Comparison of ENCODE assay signal across 11 cellular contexts in the genomic region with DNA sequence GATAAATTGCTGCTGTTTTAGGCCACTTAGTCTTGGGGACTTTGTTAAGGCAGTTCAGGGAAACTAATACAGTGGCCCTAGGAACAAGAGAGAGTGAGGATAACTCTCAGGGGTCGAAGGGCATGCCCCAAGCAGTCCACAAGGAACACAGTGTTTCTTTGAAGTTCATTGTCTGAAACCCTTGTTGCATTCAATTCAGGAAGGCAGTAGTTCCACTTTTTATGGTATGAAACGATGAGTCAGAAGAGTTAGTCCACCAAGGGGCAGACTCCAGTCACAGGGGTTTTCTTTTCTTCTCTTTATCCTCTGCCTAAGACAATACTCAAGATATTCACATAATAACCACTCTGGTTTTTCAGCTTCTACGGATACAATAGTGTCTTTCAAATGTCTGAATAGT. TPM values are rescaled to one million over a fixed set of nuclear protein-coding genes. Genes with fewer than 3 reads are reported as not detected.
DNase-seq lines count a peak whose midpoint lies in the region; ATAC-seq and TF ChIP-seq lines count a peak whose summit lies in the region.
"Had no signal": no experiment of that assay in that cellular context is flagged by ENCODE, and none has a peak within 500 bp of the region (broad histone marks: within the 10 kb centered on the region; RNA-seq: fewer than 3 reads in every experiment).

No MANE protein-coding gene starts in this region.

- WGBS in H9 (ENCODE audit: extremely low coverage, insufficient read length, low lambda C conversion rate): no CpG with 5 or more reads among the region's 3 CpGs

- H2BK20ac ChIP-seq in H9 (ENCODE audit: low read depth, low read length, poor library complexity, severe bottlenecking): no peak overlapping the region

- H3K9me3 Mint-ChIP-seq in H9: no peaks in the 10 kb centered on the region
- H3K9me3 Mint-ChIP-seq: stimulated activated naive CD8-positive, alpha-beta T cell treated with anti-CD3 and anti-CD28 coated beads, Interleukin-15, Interleukin-2, amounts not matched to agents 100 ng/mL and 50 ng/mL, for 24 hours had no signal

- H3K36me3 Mint-ChIP-seq in H9 (ENCODE audit: insufficient read depth in 1 of 3, low read depth in 3 of 3): no peaks in the 10 kb centered on the region

- no peak overlapping the region for H3K4me3 Mint-ChIP-seq in H9
- H3K4me3 Mint-ChIP-seq: stimulated activated naive CD8-positive, alpha-beta T cell treated with anti-CD3 and anti-CD28 coated beads, Interleukin-15, Interleukin-2, amounts not matched to agents 100 ng/mL and 50 ng/mL, for 24 hours had no signal

- H4K91ac ChIP-seq in H9 (ENCODE audit: insufficient read length, low read depth, low read length): no peak overlapping the region

- H2BK5ac ChIP-seq in H9 (ENCODE audit: insufficient read length, low read length): no peak overlapping the region

- no peak overlapping the region for H3K9ac ChIP-seq in H9 (ENCODE audit: extremely low read depth, insufficient read length, low read length)

- DNase-seq in AML-193 (lab: John Stamatoyannopoulos, UW) (peak; percentile 2 to 6), SKM-1 (lab: John Stamatoyannopoulos, UW; ENCODE audit: unreplicated experiment) (peak; percentile 50), H9 (no peak), dedifferentiated amniotic fluid mesenchymal stem cell (ENCODE audit: extremely low spot score) (no peak), brain microvascular endothelial cell (no peak), AG20443 (ENCODE audit: low spot score) (no peak)
- DNase-seq: NCI-H1092 treated with DMSO at 0.1 percent for 48 hours, spleen had no signal

- no peak overlapping the region for H3K56ac ChIP-seq in H9 (ENCODE audit: insufficient read length, low read depth, low read length)

- H2AFZ ChIP-seq in H9 (ENCODE audit: low read length): no peak overlapping the region

- no peaks in the 10 kb centered on the region for H3K23me2 ChIP-seq in H9 (ENCODE audit: insufficient read length, low read depth, low read length, poor library complexity, severe bottlenecking)

- H3K27ac ChIP-seq in H9 (ENCODE audit: insufficient read length, low read depth, low read length): no peak overlapping the region
- no peak overlapping the region for H3K27ac ChIP-seq in brain microvascular endothelial cell
- H3K27ac ChIP-seq: spleen had no signal

- H3K18ac ChIP-seq in H9 (ENCODE audit: insufficient read length, low read depth, low read length): no peak overlapping the region

- no peaks in the 10 kb centered on the region for H3K79me2 ChIP-seq in H9 (ENCODE audit: insufficient read depth, low read length)

- no peaks in the 10 kb centered on the region for H3K79me1 ChIP-seq in H9 (ENCODE audit: insufficient read depth, low read depth, low read length, poor library complexity, severe bottlenecking)

- H3K27me3 ChIP-seq in H9 (ENCODE audit: insufficient read depth, low read length): no peaks in the 10 kb centered on the region
- H3K27me3 ChIP-seq in brain microvascular endothelial cell (replicated peaks): peaks cover 2% of the 10 kb centered on the region

- H3T11ph ChIP-seq in H9 (ENCODE audit: low read length): no peak overlapping the region

- no peak overlapping the region for H4K8ac ChIP-seq in H9 (replicated peaks; ENCODE audit: insufficient read length, low read depth, low read length)

- H4K20me1 ChIP-seq in H9 (ENCODE audit: control insufficient read depth, insufficient read depth, insufficient read length): no peaks in the 10 kb centered on the region

- TF ChIP-seq CTCF in H9 (conservative IDR thresholded peaks at IDR 0.05) (no peak), brain microvascular endothelial cell (IDR thresholded peaks at IDR 0.05; ENCODE audit: low read depth, low read length, missing control alignments) (no peak)

- no peak overlapping the region for H4K5ac ChIP-seq in H9 (ENCODE audit: insufficient read length, low read depth, low read length)

- H3K23ac ChIP-seq in H9 (ENCODE audit: insufficient read length, low read depth, low read length): no peak overlapping the region

- H3K9me3 ChIP-seq in H9 (ENCODE audit: control insufficient read depth, low read depth, low read length): no peaks in the 10 kb centered on the region

- H3K4me1 ChIP-seq in H9 (ENCODE audit: insufficient read depth, low read length): no peaks in the 10 kb centered on the region
- H3K4me1 ChIP-seq: spleen had no signal

- no peaks in the 10 kb centered on the region for H3K36me3 ChIP-seq in brain microvascular endothelial cell (replicated peaks)
- H3K36me3 ChIP-seq: spleen had no signal

- no peak overlapping the region for H3K4me2 ChIP-seq in H9 (ENCODE audit: insufficient read depth, insufficient read length, low read length)

- no peak overlapping the region for H2BK120ac ChIP-seq in H9 (ENCODE audit: low read depth, low read length, poor library complexity, severe bottlenecking)

- ATAC-seq in GM19455 (IDR thresholded peaks at IDR 0.05; ENCODE audit: unreplicated experiment) (peak; percentile 50), HG03103 (IDR thresholded peaks at IDR 0.05; ENCODE audit: low read depth, unreplicated experiment) (peak; percentile 73)

- peaks cover 1 to 6% of the 10 kb centered on the region in 2 experiments; a peak in 2 of 4 replicates for H3K4me1 Mint-ChIP-seq in H9

- in situ Hi-C loops in brain microvascular endothelial cell (cut with HindIII; ENCODE audit: low pct_ligation_motif_present, low sequenced_read_pairs): no loop called here

- no peak overlapping the region for H3K4me3 ChIP-seq in brain microvascular endothelial cell (ENCODE audit: low read depth, low read length)
- H3K4me3 ChIP-seq: spleen had no signal

- H3K4ac ChIP-seq in H9 (ENCODE audit: low read depth, low read length): no peak overlapping the region

- H3K27ac Mint-ChIP-seq in H9: no peak overlapping the region
- H3K27ac Mint-ChIP-seq: stimulated activated naive CD8-positive, alpha-beta T cell treated with anti-CD3 and anti-CD28 coated beads, Interleukin-15, Interleukin-2, amounts not matched to agents 100 ng/mL and 50 ng/mL, for 24 hours had no signal

- H2BK12ac ChIP-seq in H9 (ENCODE audit: insufficient read length, low read depth, low read length): no peak overlapping the region

- H3K27me3 Mint-ChIP-seq in H9 (ENCODE audit: low read depth): peaks cover 9% of the 10 kb centered on the region

- no peak overlapping the region for H3K14ac ChIP-seq in H9 (ENCODE audit: insufficient read depth, low read length)

- no peak overlapping the region for H2BK15ac ChIP-seq in H9 (ENCODE audit: low read depth, low read length)

- H2AK5ac ChIP-seq in H9 (ENCODE audit: insufficient read length, low read length): no peak overlapping the region

RNA-seq across cellular contexts. Expression of gene TICRR, which starts 23.8 kb away (rescaled TPM):
- total RNA-seq in H9 (2021): 26.0 TPM in 2 replicates

RNA-seq across cellular contexts. Expression of gene RHCG, which starts 55.1 kb away (rescaled TPM):
- total RNA-seq in H9 (2021): 0.28 and 0.31 TPM in 2 replicates
- total RNA-seq: spleen had no signal

Comparison
In these comparisons a context has a peak if more than half of its experiments do, and no peak if none do; other contexts are left out.
1. DNase-seq: peak in AML-193 (2 of 2) and SKM-1 (single experiment); none in H9 (single experiment), dedifferentiated amniotic fluid mesenchymal stem cell (single experiment), brain microvascular endothelial cell (single experiment) and AG20443 (single experiment).